9 cellular contexts compared by ENCODE assay signal in genomic region chr18:79405019-79405780, GRCh38. TPM values are rescaled to one million over a fixed set of nuclear protein-coding genes. Genes with fewer than 3 reads are reported as not detected.
DNase-seq lines count a peak whose midpoint lies in the region; ATAC-seq and TF ChIP-seq lines count a peak whose summit lies in the region.
"Had no signal": no experiment of that assay in that cellular context is flagged by ENCODE, and none has a peak within 500 bp of the region (broad histone marks: within the 10 kb centered on the region; RNA-seq: fewer than 3 reads in every experiment).

No MANE protein-coding gene starts in this region.

- H3K27me3 Mint-ChIP-seq in CD4-positive, alpha-beta T cell = no peaks in the 10 kb centered on the region

- H3K4me3 Mint-ChIP-seq in CD4-positive, alpha-beta T cell = peak overlapping the region; percentile 90

- TF ChIP-seq POLR2A in prostate gland (IDR thresholded peaks at IDR 0.05) = no peak

- H3K79me2 ChIP-seq in parathyroid adenoma = no peaks in the 10 kb centered on the region
- no peaks in the 10 kb centered on the region for H3K79me2 ChIP-seq in hepatocyte

- H3K9me2 ChIP-seq in hepatocyte (replicated peaks; ENCODE audit: insufficient read depth) = no peaks in the 10 kb centered on the region

- intact Hi-C loops in CD4-positive, alpha-beta T cell (cut with DNase I, micrococcal nuclease) = loop anchor here (5.0 to 10.0 kb wide), 2 partner anchors 37 to 630 kb away; partner anchors contain the start of gene RBFA (in 1 of the 2)
- intact Hi-C loops in ascending aorta (cut with DNase I) = no loop called here
- intact Hi-C loops in prostate gland (cut with DNase I) = no loop called here

- peak overlapping the region; percentile 92 for H3K27ac ChIP-seq in CD4-positive, alpha-beta T cell (ENCODE audit: low read depth, low read length)
- H3K27ac ChIP-seq in ascending aorta = peak overlapping the region; percentile 14 to 52
- peak overlapping the region; percentile 57 for H3K27ac ChIP-seq in parathyroid adenoma
- H3K27ac ChIP-seq in prostate gland = peak overlapping the region in 1 of 2 donors; percentile 77
- H3K27ac ChIP-seq in hepatocyte = no peak overlapping the region

- no peak overlapping the region for H3K4me3 ChIP-seq in ascending aorta
- no peak overlapping the region for H3K4me3 ChIP-seq in parathyroid adenoma (ENCODE audit: low read depth, low read length)
- no peak overlapping the region for H3K4me3 ChIP-seq in prostate gland
- no peak overlapping the region for H3K4me3 ChIP-seq in hepatocyte

- H3K36me3 ChIP-seq in ascending aorta (peaks cover 0 to under 1% of the 10 kb centered on the region in 2 donors), parathyroid adenoma (ENCODE audit: control insufficient read depth, insufficient read depth, low read length) (no peaks in the 10 kb centered on the region), prostate gland (no peaks in the 10 kb centered on the region), hepatocyte (replicated peaks; ENCODE audit: insufficient read depth, low read depth) (no peaks in the 10 kb centered on the region)

- peak in 2 of 10 experiments; percentile 50 to 55 for DNase-seq in CD4-positive, alpha-beta T cell
- DNase-seq in NCI-H69 (lab: John Stamatoyannopoulos, UW) (peak; percentile 51), ascending aorta (ENCODE audit: low spot score in 2 of 2) (peak in 1 of 2 donors; percentile 63), prostate gland (ENCODE audit: low spot score) (no peak), NCI-H2196 (lab: John Stamatoyannopoulos, UW; ENCODE audit: unreplicated experiment) (no peak), hepatocyte (ENCODE audit: low spot score) (no peak)
- DNase-seq: NCI-H446 had no signal

- peak overlapping the region; percentile 96 for H3K27ac Mint-ChIP-seq in CD4-positive, alpha-beta T cell

- no peaks in the 10 kb centered on the region for H3K27me3 ChIP-seq in CD4-positive, alpha-beta T cell (ENCODE audit: control insufficient read depth, insufficient read depth, low read length)
- H3K27me3 ChIP-seq in ascending aorta (no peaks in the 10 kb centered on the region), parathyroid adenoma (ENCODE audit: control insufficient read depth, insufficient read depth, low read length) (no peaks in the 10 kb centered on the region), prostate gland (replicated peaks; ENCODE audit: insufficient read depth) (no peaks in the 10 kb centered on the region), hepatocyte (no peaks in the 10 kb centered on the region)

- peaks cover 5 to 14% of the 10 kb centered on the region in 2 donors for H3K4me1 ChIP-seq in ascending aorta
- H3K4me1 ChIP-seq in parathyroid adenoma = no peaks in the 10 kb centered on the region
- peaks cover 7% of the 10 kb centered on the region for H3K4me1 ChIP-seq in prostate gland (replicated peaks)
- H3K4me1 ChIP-seq in hepatocyte (ENCODE audit: insufficient read depth) = no peaks in the 10 kb centered on the region

- TF ChIP-seq CTCF in CD4-positive, alpha-beta T cell (IDR thresholded peaks at IDR 0.05) = no peak
- TF ChIP-seq CTCF in ascending aorta (IDR thresholded peaks at IDR 0.05) (no peak), parathyroid adenoma (IDR thresholded peaks at IDR 0.05) (no peak), prostate gland (IDR thresholded peaks at IDR 0.05) (no peak), hepatocyte (IDR thresholded peaks at IDR 0.05; ENCODE audit: poor library complexity) (no peak)

- POLR2A ChIA-PET in CD4-positive, alpha-beta T cell (lab: Charles Lee) = interaction anchor here (0.9 to 4.2 kb wide), 13 partner anchors 9 to 628 kb away, joined by 3 to 51 read pairs (median 4); partner anchors contain the start of gene NFATC1

- H2AFZ ChIP-seq in parathyroid adenoma = no peak overlapping the region
- no peak overlapping the region for H2AFZ ChIP-seq in hepatocyte

- H3K9me3 Mint-ChIP-seq in CD4-positive, alpha-beta T cell = no peaks in the 10 kb centered on the region

- no peaks in the 10 kb centered on the region for H4K20me1 ChIP-seq in hepatocyte (ENCODE audit: insufficient read depth, poor library complexity, severe bottlenecking)

- H3K36me3 Mint-ChIP-seq in CD4-positive, alpha-beta T cell (ENCODE audit: low read depth) = peaks cover 51% of the 10 kb centered on the region

- no peak overlapping the region for H3K9ac ChIP-seq in parathyroid adenoma

- peaks cover 59% of the 10 kb centered on the region for H3K4me1 Mint-ChIP-seq in CD4-positive, alpha-beta T cell (ENCODE audit: low read depth)

- 69% methylated on average over 23 of the region's 23 CpGs for WGBS in prostate gland
- 88% methylated on average over 22 of the region's 23 CpGs for WGBS in hepatocyte (ENCODE audit: low lambda C conversion rate, missing lambda C conversion rate)

- no peaks in the 10 kb centered on the region for H3K9me3 ChIP-seq in CD4-positive, alpha-beta T cell (ENCODE audit: control insufficient read depth, low read length)
- H3K9me3 ChIP-seq in ascending aorta (no peaks in the 10 kb centered on the region), parathyroid adenoma (ENCODE audit: control insufficient read depth, low read length) (no peaks in the 10 kb centered on the region), prostate gland (no peaks in the 10 kb centered on the region), hepatocyte (ENCODE audit: low read depth) (no peaks in the 10 kb centered on the region)

- H3K4me2 ChIP-seq in parathyroid adenoma (ENCODE audit: low read length) (no peak overlapping the region), hepatocyte (no peak overlapping the region)

- ATAC-seq in CD4-positive, alpha-beta T cell (ENCODE audit: poor library complexity) = no peak
- ATAC-seq in GM18873 (IDR thresholded peaks at IDR 0.05; ENCODE audit: low FRiP score, unreplicated experiment) = no peak

- CTCF ChIA-PET in CD4-positive, alpha-beta T cell (lab: Charles Lee) = interaction anchor here (0.8 to 1.9 kb wide), 6 partner anchors 9 to 118 kb away, joined by 3 to 18 read pairs (median 6); partner anchors contain the start of gene NFATC1

RNA-seq across cellular contexts. Expression of gene NFATC1, which starts 9.5 kb away (rescaled TPM):
- total RNA-seq in CD4-positive, alpha-beta T cell = 100 to 1,000 TPM; 107 to 113 TPM
- 64.1 TPM for total RNA-seq in ascending aorta
- 10 to 100 TPM; 16.8 to 24.6 TPM for total RNA-seq in prostate gland
- 0.60 and 4.2 TPM in 2 replicates for total RNA-seq in hepatocyte
- 11.3 and 14.7 TPM in 2 replicates for polyA plus RNA-seq in hepatocyte

Comparison
In these comparisons a context has a peak if more than half of its experiments do, and no peak if none do; other contexts are left out.
1. intact Hi-C loops: an anchor here in CD4-positive, alpha-beta T cell (5.0 to 10.0 kb wide); none called in ascending aorta and prostate gland.